Comparison of ENCODE assay signal across 8 cellular contexts in the genomic region with DNA sequence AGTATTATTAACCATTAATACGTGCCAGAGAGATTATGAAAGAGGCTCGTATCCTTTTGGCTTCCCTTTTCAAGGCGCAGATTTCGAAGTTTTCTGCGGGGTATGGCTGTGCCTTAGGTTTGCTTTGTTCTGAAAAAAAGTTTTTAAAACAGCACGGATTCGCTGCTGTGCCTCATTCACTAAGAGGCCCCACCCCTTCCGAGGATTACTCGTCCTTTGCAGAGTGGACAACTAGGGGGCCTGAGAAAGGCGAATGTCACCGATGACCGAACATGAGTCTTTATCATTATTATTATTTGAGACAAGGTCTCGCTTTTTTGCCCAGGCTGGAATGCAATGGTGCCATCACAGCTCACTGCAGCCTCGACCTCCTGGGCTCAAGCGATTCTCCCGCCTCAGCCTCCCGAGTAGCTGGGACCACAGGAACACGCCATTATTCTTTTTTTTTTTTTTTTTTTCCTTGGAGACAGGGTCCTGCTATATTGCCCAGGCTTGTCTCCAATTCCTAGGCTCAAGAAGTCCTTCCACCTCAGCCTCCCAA. TPM values are rescaled to one million over a fixed set of nuclear protein-coding genes. Genes with fewer than 3 reads are reported as not detected.
DNase-seq lines count a peak whose midpoint lies in the region; ATAC-seq, FAIRE-seq and TF ChIP-seq lines count a peak whose summit lies in the region.

No MANE protein-coding gene starts in this region.

- peaks cover 18 to 30% of the 10 kb centered on the region in 2 experiments for H3K36me3 ChIP-seq in SK-N-SH (replicated peaks in 1 of 2; ENCODE audit: control insufficient read depth in 1 of 2, insufficient read depth in 2 of 2, low read length in 1 of 2)

- peaks cover 39% of the 10 kb centered on the region for H3F3A ChIP-seq in SK-N-SH (replicated peaks; ENCODE audit: insufficient read depth)

- H3K4me1 ChIP-seq in SK-N-SH (ENCODE audit: control insufficient read depth in 1 of 2, insufficient read depth in 2 of 2, low read depth in 1 of 2, low read length in 1 of 2) = peaks cover 3 to 8% of the 10 kb centered on the region in 2 experiments; a peak in 1 of 4 replicates

- peaks cover 23% of the 10 kb centered on the region; the same call in 1 of the 2 replicates for H4K20me1 ChIP-seq in SK-N-SH (ENCODE audit: insufficient read depth)

- TF ChIP-seq CTCF in SK-N-SH (IDR thresholded peaks at IDR 0.05) (peak; percentile 41; the same call in 1 of the 2 replicates), coronary artery (IDR thresholded peaks at IDR 0.05) (no peak)

- peak overlapping the region; percentile 82 for H2AFZ ChIP-seq in SK-N-SH (ENCODE audit: low read depth)

- WGBS in SK-N-SH (ENCODE audit: low lambda C conversion rate) = 5% methylated on average over 18 of the region's 18 CpGs

- peak overlapping the region; percentile 96 for H3K9ac ChIP-seq in SK-N-SH

- CTCF ChIA-PET in SK-N-SH (lab: Yijun Ruan, JAX) = interaction anchor here (1.0 to 1.3 kb wide), 3 partner anchors 17 to 110 kb away, joined by 3 read pairs; no protein-coding TSS in a partner anchor

- DNase-seq in AG20443 (ENCODE audit: low spot score) (peak; percentile 85), GM12892 (ENCODE audit: insufficient read length) (no peak), SK-N-SH (peak; percentile 80), coronary artery (ENCODE audit: low spot score) (no peak), left kidney (ENCODE audit: low read depth, low spot score) (peak; percentile 94)
- peak; percentile 38 for DNase-seq in stimulated activated naive CD8-positive, alpha-beta T cell treated with anti-CD3 and anti-CD28 coated beads, Interleukin-15, Interleukin-2, amounts not matched to agents 100 U/mL and 50 U/mL, for 24 hours

- peak overlapping the region; percentile 97 to 99 for H3K27ac ChIP-seq in SK-N-SH (ENCODE audit: low read depth in 2 of 2, low read length in 1 of 2)
- peak overlapping the region; percentile 90 to 98 for H3K27ac ChIP-seq in coronary artery

- no peak for TF ChIP-seq EP300 in SK-N-SH (IDR thresholded peaks at IDR 0.05; ENCODE audit: borderline replicate concordance in 1 of 2, low read depth in 1 of 2, low read length in 1 of 2)

- ATAC-seq in HG03196 (IDR thresholded peaks at IDR 0.05; ENCODE audit: unreplicated experiment) (peak; percentile 22), HG02840 (IDR thresholded peaks at IDR 0.05; ENCODE audit: low FRiP score, unreplicated experiment) (no peak)
- peak; percentile 33 for ATAC-seq in stimulated activated naive CD8-positive, alpha-beta T cell treated with anti-CD3 and anti-CD28 coated beads, Interleukin-15, Interleukin-2, amounts not matched to agents 100 U/mL and 50 U/mL, for 24 hours

- peak overlapping the region; percentile 75 to 76 for H3K4me3 ChIP-seq in SK-N-SH (ENCODE audit: low read depth in 2 of 2, low read length in 1 of 2)
- H3K4me3 ChIP-seq in coronary artery = peak overlapping the region; percentile 95

- no peaks in the 10 kb centered on the region for H3K9me3 ChIP-seq in SK-N-SH

- peaks cover 52% of the 10 kb centered on the region for H3K79me2 ChIP-seq in SK-N-SH (ENCODE audit: insufficient read depth)

- POLR2A ChIA-PET in SK-N-SH (lab: Yijun Ruan, JAX) = interaction anchor here (0.6 to 1.9 kb wide), 7 partner anchors 11 to 1230 kb away, joined by 3 to 9 read pairs (median 3); a partner anchor contains a TSS

- FAIRE-seq in GM12892 (lab: Jason Lieb, UNC) = peak; percentile 5

- TF ChIP-seq POLR2A in GM12892 (IDR thresholded peaks at IDR 0.05; ENCODE audit: low read depth, low read length) = no peak

- no peaks in the 10 kb centered on the region for H3K9me2 ChIP-seq in SK-N-SH

- no peak; the same call in 1 of the 2 replicates for TF ChIP-seq RAD21 in SK-N-SH (IDR thresholded peaks at IDR 0.05; ENCODE audit: low read length)

- peak overlapping the region; percentile 74 for H3K4me2 ChIP-seq in SK-N-SH

- H3K27me3 ChIP-seq in SK-N-SH (ENCODE audit: insufficient read depth) = no peaks in the 10 kb centered on the region

TF ChIP-seq in SK-N-SH, 30 proteins besides CTCF, POLR2A, EP300 and RAD21:
- TF ChIP-seq SIN3A (IDR thresholded peaks at IDR 0.05; ENCODE audit: borderline replicate concordance, low read depth, low read length) (0 out of 2 replicates have a peak, but pooled peaks have one; percentile 23), ELF1 (IDR thresholded peaks at IDR 0.05) (no peak), YY1 (IDR thresholded peaks at IDR 0.05; ENCODE audit: low read depth) (no peak), FOXM1 (IDR thresholded peaks at IDR 0.05; ENCODE audit: low read depth) (0 out of 2 replicates have a peak, but pooled peaks have one; percentile 18), JUND (IDR thresholded peaks at IDR 0.05) (peak; percentile 11; the same call in 1 of the 2 replicates)
- TF ChIP-seq, protein P1, sequence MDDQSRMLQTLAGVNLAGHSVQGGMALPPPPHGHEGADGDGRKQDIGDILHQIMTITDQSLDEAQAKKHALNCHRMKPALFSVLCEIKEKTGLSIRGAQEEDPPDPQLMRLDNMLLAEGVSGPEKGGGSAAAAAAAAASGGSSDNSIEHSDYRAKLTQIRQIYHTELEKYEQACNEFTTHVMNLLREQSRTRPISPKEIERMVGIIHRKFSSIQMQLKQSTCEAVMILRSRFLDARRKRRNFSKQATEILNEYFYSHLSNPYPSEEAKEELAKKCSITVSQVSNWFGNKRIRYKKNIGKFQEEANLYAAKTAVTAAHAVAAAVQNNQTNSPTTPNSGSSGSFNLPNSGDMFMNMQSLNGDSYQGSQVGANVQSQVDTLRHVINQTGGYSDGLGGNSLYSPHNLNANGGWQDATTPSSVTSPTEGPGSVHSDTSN (IDR thresholded peaks at IDR 0.05) = peak; percentile 45

RNA-seq across cellular contexts. Expression of a gene that starts 0.7 kb away (rescaled TPM):
- 409 TPM for polyA plus RNA-seq in GM12892 (2012; ENCODE audit: missing spikeins)
- 319 and 321 TPM in 2 replicates for polyA plus RNA-seq in SK-N-SH (2012; rRNA removed)
- 411 and 679 TPM in 2 replicates for polyA plus RNA-seq in SK-N-SH (2012; cell fraction: cytosol; rRNA removed)
- polyA plus RNA-seq in SK-N-SH (2012; cell fraction: nucleus; rRNA removed) = 82.3 and 147 TPM in 2 replicates

RNA-seq across cellular contexts. Expression of a gene that starts 31.4 kb away (rescaled TPM):
- 73.7 TPM for polyA plus RNA-seq in GM12892 (2012; ENCODE audit: missing spikeins)
- polyA plus RNA-seq in SK-N-SH (2012; rRNA removed) = 4.7 and 5.4 TPM in 2 replicates
- 8.9 and 12.6 TPM in 2 replicates for polyA plus RNA-seq in SK-N-SH (2012; cell fraction: cytosol; rRNA removed)
- polyA plus RNA-seq in SK-N-SH (2012; cell fraction: nucleus; rRNA removed) = 1.9 and 6.2 TPM in 2 replicates

RNA-seq across cellular contexts. Expression of a gene that starts 36.3 kb away (rescaled TPM):
- 28.7 TPM for polyA plus RNA-seq in GM12892 (2012; ENCODE audit: missing spikeins)
- 23.3 and 28.5 TPM in 2 replicates for polyA plus RNA-seq in SK-N-SH (2012; rRNA removed)
- polyA plus RNA-seq in SK-N-SH (2012; cell fraction: cytosol; rRNA removed) = 32.3 and 44.5 TPM in 2 replicates
- 17.9 and 27.1 TPM in 2 replicates for polyA plus RNA-seq in SK-N-SH (2012; cell fraction: nucleus; rRNA removed)

Comparison
In these comparisons a context has a peak if more than half of its experiments do, and no peak if none do; other contexts are left out.
1. DNase-seq: peak in AG20443 (single experiment), SK-N-SH (single experiment), left kidney (single experiment) and stimulated activated naive CD8-positive, alpha-beta T cell treated with anti-CD3 and anti-CD28 coated beads, Interleukin-15, Interleukin-2, amounts not matched to agents 100 U/mL and 50 U/mL, for 24 hours (single experiment); none in GM12892 (single experiment) and coronary artery (single experiment).